Comparison of ENCODE assay signal across 8 cellular contexts in the genomic region with DNA sequence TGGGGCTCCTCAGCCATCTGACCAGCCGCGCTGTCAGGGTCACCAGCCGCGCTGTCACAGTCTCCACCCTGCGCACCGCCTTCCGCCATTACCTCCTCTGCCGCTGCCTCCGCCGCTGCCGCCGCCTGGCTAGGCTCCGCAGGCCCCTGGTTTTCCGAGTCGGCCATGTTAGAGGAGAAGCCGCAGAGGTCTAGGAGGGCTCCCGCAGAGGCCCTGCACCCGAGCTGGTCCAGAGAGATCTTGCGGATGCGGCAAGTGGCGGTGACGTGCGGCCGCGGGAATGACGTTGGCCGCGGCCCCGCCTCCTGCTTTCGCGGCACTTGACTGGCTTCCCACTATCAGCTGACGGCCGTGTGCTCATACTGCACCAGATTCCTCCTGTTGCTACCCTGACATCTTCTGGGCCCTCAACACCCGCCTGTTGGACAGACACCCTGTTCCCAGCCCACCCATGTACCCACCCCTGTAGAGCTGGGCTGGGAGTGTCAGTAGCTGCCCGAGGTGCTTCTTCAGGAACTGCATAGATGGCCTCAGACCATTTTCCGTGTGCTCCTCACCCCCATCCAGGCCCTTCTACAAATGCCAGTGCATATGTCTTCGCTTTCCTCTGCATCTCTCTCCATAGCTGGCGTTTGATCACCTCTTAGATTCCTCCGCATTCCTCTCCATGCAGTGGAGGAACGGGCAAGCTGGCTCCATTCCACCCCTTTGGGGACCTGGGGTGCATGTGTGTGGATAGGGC. TPM values are rescaled to one million over a fixed set of nuclear protein-coding genes. Genes with fewer than 3 reads are reported as not detected.
A peak's percentile ranks its signal among the peaks of the same experiment; 100 is the strongest.
DNase-seq lines count a peak whose midpoint lies in the region; ATAC-seq, FAIRE-seq and TF ChIP-seq lines count a peak whose summit lies in the region.

A gene with protein sequence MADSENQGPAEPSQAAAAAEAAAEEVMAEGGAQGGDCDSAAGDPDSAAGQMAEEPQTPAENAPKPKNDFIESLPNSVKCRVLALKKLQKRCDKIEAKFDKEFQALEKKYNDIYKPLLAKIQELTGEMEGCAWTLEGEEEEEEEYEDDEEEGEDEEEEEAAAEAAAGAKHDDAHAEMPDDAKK (minus strand): TSS at position 242 of the 742 bp plus-strand sequence. CDS start 75 bp downstream, at position 167.

- peak within 1 kb of the TSS; percentile 68 for H3K9ac ChIP-seq in endocrine pancreas (ENCODE audit: control insufficient read depth, insufficient read depth, low read length)

- ATAC-seq in HG02885 (IDR thresholded peaks at IDR 0.05; ENCODE audit: poor library complexity, unreplicated experiment): peak; percentile 93
- ATAC-seq in activated CD8-positive, alpha-beta memory T cell treated with anti-CD3 and anti-CD28 coated beads, Interleukin-2, amount 10 ng/mL, durations not matched to agents 7 days and 5 days: peak; percentile 89

- H3K4me1 Mint-ChIP-seq in activated CD8-positive, alpha-beta memory T cell treated with anti-CD3 and anti-CD28 coated beads, Interleukin-2, amount 10 ng/mL, durations not matched to agents 7 days and 5 days: peaks cover 7% of the 10 kb centered on the region

- peak; percentile 67 for FAIRE-seq in GM18507 (lab: Jason Lieb, UNC)

- no peaks in the 10 kb centered on the region for H3K9me3 Mint-ChIP-seq in activated CD8-positive, alpha-beta memory T cell treated with anti-CD3 and anti-CD28 coated beads, Interleukin-2, amount 10 ng/mL, durations not matched to agents 7 days and 5 days (ENCODE audit: low read depth)

- TF ChIP-seq CTCF in A673 (conservative IDR thresholded peaks at IDR 0.05; ENCODE audit: low read depth, low read length): no peak

- intact Hi-C loops in A673 (cut with micrococcal nuclease; ENCODE audit: unreplicated experiment): no loop called here

- H3K36me3 ChIP-seq in endocrine pancreas (ENCODE audit: control insufficient read depth, insufficient read depth, low read length) (no peaks in the 10 kb centered on the region), A673 (ENCODE audit: insufficient read depth, low read length, poor library complexity, severe bottlenecking) (no peaks in the 10 kb centered on the region)

- CTCF ChIA-PET in activated CD8-positive, alpha-beta memory T cell treated with anti-CD3 and anti-CD28 coated beads, Interleukin-2, amount 10 ng/mL, durations not matched to agents 7 days and 5 days (lab: Charles Lee): interaction anchor here (1.4 kb wide), 1 partner anchor 10 kb away, joined by 4 read pairs; no protein-coding TSS in a partner anchor
- CTCF ChIA-PET in A673 (lab: Charles Lee): no interaction called here

- POLR2A ChIA-PET in A673 (lab: Charles Lee; ENCODE audit: low non-redundant PET): no interaction called here

- DNase-seq in GM18507 (ENCODE audit: extremely low spot score, insufficient read length, low read depth): peak; percentile 23
- DNase-seq in NCI-H2107 treated with DMSO at 0.1 percent for 48 hours (lab: John Stamatoyannopoulos, UW; ENCODE audit: unreplicated experiment): peak; percentile 36
- DNase-seq in activated CD8-positive, alpha-beta memory T cell treated with anti-CD3 and anti-CD28 coated beads, Interleukin-2, amount 10 ng/mL, durations not matched to agents 7 days and 5 days: peak; percentile 79
- DNase-seq in midbrain (lab: John Stamatoyannopoulos, UW): peak; percentile 69
- DNase-seq in stimulated activated CD8-positive, alpha-beta memory T cell treated with anti-CD3 and anti-CD28 coated beads, Interleukin-2, amount 100 ng/mL, for 48 hours (ENCODE audit: low read depth in 2 of 2): peak; percentile 38
- no peak for DNase-seq in A673 (ENCODE audit: low spot score)

- H3K27ac Mint-ChIP-seq in activated CD8-positive, alpha-beta memory T cell treated with anti-CD3 and anti-CD28 coated beads, Interleukin-2, amount 10 ng/mL, durations not matched to agents 7 days and 5 days: peak within 1 kb of the TSS; percentile 80

- H3K36me3 Mint-ChIP-seq in activated CD8-positive, alpha-beta memory T cell treated with anti-CD3 and anti-CD28 coated beads, Interleukin-2, amount 10 ng/mL, durations not matched to agents 7 days and 5 days: no peaks in the 10 kb centered on the region

- no peaks in the 10 kb centered on the region for H3K27me3 Mint-ChIP-seq in activated CD8-positive, alpha-beta memory T cell treated with anti-CD3 and anti-CD28 coated beads, Interleukin-2, amount 10 ng/mL, durations not matched to agents 7 days and 5 days

- H3K27me3 ChIP-seq in endocrine pancreas (ENCODE audit: control insufficient read depth, insufficient read depth, low read length) (no peaks in the 10 kb centered on the region), A673 (replicated peaks; ENCODE audit: insufficient read depth, low read depth, low read length, poor library complexity) (no peaks in the 10 kb centered on the region)

- H3K4me3 ChIP-seq in endocrine pancreas (ENCODE audit: control insufficient read depth, insufficient read depth, low read length): peak within 1 kb of the TSS; percentile 90
- no peak within 1 kb of the TSS for H3K4me3 ChIP-seq in A673 (ENCODE audit: low read depth, low read length, poor library complexity, severe bottlenecking)

- peak within 1 kb of the TSS; percentile 79 for H3K4me3 Mint-ChIP-seq in activated CD8-positive, alpha-beta memory T cell treated with anti-CD3 and anti-CD28 coated beads, Interleukin-2, amount 10 ng/mL, durations not matched to agents 7 days and 5 days

- H3K9me3 ChIP-seq in endocrine pancreas (ENCODE audit: control insufficient read depth, low read length): no peaks in the 10 kb centered on the region
- no peaks in the 10 kb centered on the region for H3K9me3 ChIP-seq in A673 (ENCODE audit: low read depth, low read length, poor library complexity, severe bottlenecking)

- no peak within 1 kb of the TSS for H3K27ac ChIP-seq in A673 (ENCODE audit: low read depth, low read length, poor library complexity, severe bottlenecking)

- H3K4me1 ChIP-seq in endocrine pancreas (ENCODE audit: control insufficient read depth, insufficient read depth, low read length): no peaks in the 10 kb centered on the region
- no peaks in the 10 kb centered on the region for H3K4me1 ChIP-seq in A673 (ENCODE audit: insufficient read depth, low read length, poor library complexity, severe bottlenecking)

- no TSS peak for BruUV-seq in A673 (replicated peaks; lab: Mats Ljungman, UMichigan)

RNA-seq across cellular contexts. Expression of the gene that starts here (rescaled TPM):
- 1 to 10 TPM; 4.2 to 4.3 TPM for total RNA-seq in activated CD8-positive, alpha-beta memory T cell treated with anti-CD3 and anti-CD28 coated beads, Interleukin-2, amount 10 ng/mL, durations not matched to agents 7 days and 5 days
- total RNA-seq in A673 (2021): not detected in 2 replicates
